Comparison of ENCODE assay signal across 22 cellular contexts in the genomic region with DNA sequence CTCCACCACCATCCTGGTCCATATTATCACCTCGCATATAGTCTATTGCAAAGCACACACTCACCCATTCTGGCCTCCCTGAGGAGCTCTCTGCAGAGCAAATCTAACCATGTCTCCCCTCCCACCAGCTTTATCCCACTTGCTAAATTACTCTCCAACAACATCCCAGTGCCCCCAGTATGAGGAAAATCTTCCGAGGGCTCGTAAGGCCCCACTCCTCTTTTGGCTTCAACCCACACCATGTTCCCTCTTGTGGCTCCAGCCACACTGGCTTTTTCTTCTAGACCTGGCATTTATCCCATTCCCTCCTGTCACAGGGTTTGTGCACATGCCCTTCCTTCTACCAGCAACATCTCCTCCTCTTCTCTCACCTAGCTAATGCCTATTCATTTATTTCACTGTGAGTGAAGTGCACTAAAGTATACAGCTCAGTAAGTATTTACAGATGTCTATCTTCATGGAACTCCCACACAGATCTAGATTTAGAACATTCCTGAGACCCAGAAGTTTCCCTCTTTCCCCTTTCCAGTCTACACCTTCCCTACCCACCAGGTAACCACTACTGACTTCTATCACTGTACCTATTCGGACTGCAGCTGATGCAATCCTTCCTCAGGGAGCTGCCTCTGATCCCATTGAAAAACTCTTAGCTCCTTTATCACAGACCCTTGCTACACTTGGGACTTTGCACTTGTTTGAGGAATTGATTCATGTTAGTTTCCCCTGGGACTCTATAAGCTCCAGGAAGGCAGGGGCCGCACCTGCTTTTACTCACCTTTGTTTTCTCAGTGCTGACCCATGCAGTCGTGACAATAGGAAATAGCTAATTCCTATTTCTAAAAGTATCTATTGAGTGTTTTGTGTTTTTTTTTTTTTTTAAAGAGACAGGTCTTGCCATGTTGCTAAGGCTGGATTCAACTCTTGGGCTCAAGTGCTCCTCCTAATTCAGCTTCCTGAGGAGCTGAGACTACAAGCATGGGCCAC. TPM values are rescaled to one million over a fixed set of nuclear protein-coding genes. Genes with fewer than 3 reads are reported as not detected.
DNase-seq lines count a peak whose midpoint lies in the region; ATAC-seq and TF ChIP-seq lines count a peak whose summit lies in the region.
"Had no signal": no experiment of that assay in that cellular context is flagged by ENCODE, and none has a peak within 500 bp of the region (broad histone marks: within the 10 kb centered on the region; RNA-seq: fewer than 3 reads in every experiment).

No MANE protein-coding gene starts in this region.

- intact Hi-C loops in aorta (cut with DNase I) = no loop called here

- H3K9me3 ChIP-seq in T-helper 17 cell (ENCODE audit: control insufficient read depth, low read length, poor library complexity, severe bottlenecking) (no peaks in the 10 kb centered on the region), hepatocyte (ENCODE audit: low read depth) (no peaks in the 10 kb centered on the region), aorta (ENCODE audit: control insufficient read depth, low read length) (no peaks in the 10 kb centered on the region)
- H3K9me3 ChIP-seq: esophagus muscularis mucosa, Peyer's patch, sigmoid colon, thoracic aorta had no signal

- H2AFZ ChIP-seq in GM23338 (no peak overlapping the region), hepatocyte (no peak overlapping the region)

- H4K20me1 ChIP-seq in GM23338 (replicated peaks; ENCODE audit: insufficient read depth) (peaks cover 32% of the 10 kb centered on the region), hepatocyte (ENCODE audit: insufficient read depth, poor library complexity, severe bottlenecking) (peaks cover 8% of the 10 kb centered on the region)

- no peak overlapping the region; the same call in 2 of the 3 replicates for H3K4me3 Mint-ChIP-seq in GM23338
- H3K4me3 Mint-ChIP-seq in T-helper 17 cell = peak overlapping the region; percentile 25
- peak overlapping the region; percentile 18 for H3K4me3 Mint-ChIP-seq in progenitor cell of endocrine pancreas (ENCODE audit: low read depth)
- H3K4me3 Mint-ChIP-seq: dendritic cell treated with granulocyte-macrophage colony-stimulating factor and Interleukin-4, amounts not matched to agents 40 ng/mL and 50 ng/mL, for 4 days; HFFc6; mesothelial cell of epicardium had no signal

- ATAC-seq in GM23338 (no peak), T-helper 17 cell (no peak), aorta (ENCODE audit: low FRiP score) (no peak)
- ATAC-seq: SK-N-SH treated with all-trans-retinoic acid at 6 μM for 48 hours had no signal

- WGBS in hepatocyte (ENCODE audit: low lambda C conversion rate, missing lambda C conversion rate) = 76% methylated on average over 6 of the region's 6 CpGs
- WGBS in aorta, 2 donors = 74 to 86% methylated on average over 6 of the region's 6 CpGs

- H3K4me2 ChIP-seq in GM23338 (no peak overlapping the region), hepatocyte (peak overlapping the region; percentile 31)

- H3K36me3 Mint-ChIP-seq in GM23338 (ENCODE audit: low read depth) (peaks cover 71% of the 10 kb centered on the region), T-helper 17 cell (ENCODE audit: low read depth) (peaks cover 16% of the 10 kb centered on the region), progenitor cell of endocrine pancreas (ENCODE audit: insufficient read depth) (peaks cover 26% of the 10 kb centered on the region)

- H3K4me1 ChIP-seq in GM23338 (ENCODE audit: insufficient read depth) (peaks cover 2% of the 10 kb centered on the region; the same call in 1 of the 2 replicates), hepatocyte (ENCODE audit: insufficient read depth) (peaks cover 27% of the 10 kb centered on the region), aorta (ENCODE audit: control insufficient read depth in 1 of 2, insufficient read depth in 2 of 2, low read length in 2 of 2) (peaks cover 0 to 4% of the 10 kb centered on the region in 2 donors)

- H3K9me2 ChIP-seq in GM23338 (ENCODE audit: insufficient read depth) = no peaks in the 10 kb centered on the region
- no peaks in the 10 kb centered on the region for H3K9me2 ChIP-seq in hepatocyte (replicated peaks; ENCODE audit: insufficient read depth)

- peaks cover 45% of the 10 kb centered on the region for H3K79me2 ChIP-seq in GM23338 (replicated peaks; ENCODE audit: insufficient read depth)
- H3K79me2 ChIP-seq in hepatocyte = peaks cover 69% of the 10 kb centered on the region

- H3K27ac ChIP-seq in GM23338 (ENCODE audit: low read depth) = no peak overlapping the region
- H3K27ac ChIP-seq in hepatocyte = peak overlapping the region; percentile 93
- no peak overlapping the region for H3K27ac ChIP-seq in aorta (ENCODE audit: low read depth in 1 of 2, low read length in 2 of 2)
- H3K27ac ChIP-seq: esophagus muscularis mucosa, sigmoid colon, thoracic aorta had no signal

- H3K36me3 ChIP-seq in GM23338 (ENCODE audit: insufficient read depth) (peaks cover 40% of the 10 kb centered on the region), hepatocyte (replicated peaks; ENCODE audit: insufficient read depth, low read depth) (no peaks in the 10 kb centered on the region), aorta (ENCODE audit: control insufficient read depth in 1 of 2, insufficient read depth in 2 of 2, low read length in 1 of 2) (peaks cover 2 to 4% of the 10 kb centered on the region in 2 donors)

- H3K4me1 Mint-ChIP-seq in GM23338 = peaks cover 5% of the 10 kb centered on the region
- peaks cover 31% of the 10 kb centered on the region for H3K4me1 Mint-ChIP-seq in T-helper 17 cell
- H3K4me1 Mint-ChIP-seq in progenitor cell of endocrine pancreas (ENCODE audit: low read depth) = peaks cover 29% of the 10 kb centered on the region

- H3K27me3 Mint-ChIP-seq in GM23338 (ENCODE audit: insufficient read depth, low read depth, poor library complexity) = peaks cover 2% of the 10 kb centered on the region
- no peaks in the 10 kb centered on the region for H3K27me3 Mint-ChIP-seq in T-helper 17 cell
- no peaks in the 10 kb centered on the region for H3K27me3 Mint-ChIP-seq in progenitor cell of endocrine pancreas
- H3K27me3 Mint-ChIP-seq: dendritic cell treated with granulocyte-macrophage colony-stimulating factor and Interleukin-4, amounts not matched to agents 40 ng/mL and 50 ng/mL, for 4 days had no signal

- no peaks in the 10 kb centered on the region for H3K9me3 Mint-ChIP-seq in GM23338
- H3K9me3 Mint-ChIP-seq in progenitor cell of endocrine pancreas (ENCODE audit: low read depth) = no peaks in the 10 kb centered on the region
- H3K9me3 Mint-ChIP-seq: dendritic cell treated with granulocyte-macrophage colony-stimulating factor and Interleukin-4, amounts not matched to agents 40 ng/mL and 50 ng/mL, for 4 days; HFFc6; mesothelial cell of epicardium had no signal

- H3F3A ChIP-seq in GM23338 (replicated peaks; ENCODE audit: low read depth) = 0 out of 2 replicates have a peak, but pooled peaks cover 3% of the 10 kb centered on the region

- H3K27ac Mint-ChIP-seq in GM23338 = peak overlapping the region; percentile 18; the same call in 1 of the 2 replicates
- peak overlapping the region; percentile 60 for H3K27ac Mint-ChIP-seq in T-helper 17 cell
- peak overlapping the region; percentile 96 for H3K27ac Mint-ChIP-seq in progenitor cell of endocrine pancreas
- H3K27ac Mint-ChIP-seq: dendritic cell treated with granulocyte-macrophage colony-stimulating factor and Interleukin-4, amounts not matched to agents 40 ng/mL and 50 ng/mL, for 4 days; HFFc6; mesothelial cell of epicardium had no signal

- CTCF ChIA-PET in HEK293T (lab: Yijun Ruan, JAX) = interaction anchor here (0.9 to 1.6 kb wide), 6 partner anchors 9 to 123 kb away, joined by 3 to 4 read pairs (median 3); no protein-coding TSS in a partner anchor

- TF ChIP-seq CTCF in GM23338 (conservative IDR thresholded peaks at IDR 0.05; ENCODE audit: low read depth in 2 of 2) = no peak
- TF ChIP-seq CTCF in hepatocyte (IDR thresholded peaks at IDR 0.05; ENCODE audit: poor library complexity) = no peak
- no peak for TF ChIP-seq CTCF in progenitor cell of endocrine pancreas (IDR thresholded peaks at IDR 0.05; ENCODE audit: unreplicated experiment)

- H3K4me3 ChIP-seq in GM23338 (no peak overlapping the region), hepatocyte (no peak overlapping the region), aorta (ENCODE audit: low read length in 2 of 2) (no peak overlapping the region)
- H3K4me3 ChIP-seq: esophagus muscularis mucosa, Peyer's patch, sigmoid colon, thoracic aorta had no signal

- no peak for DNase-seq in GM23338 (ENCODE audit: low spot score)
- DNase-seq in T-helper 17 cell = no peak
- peak; percentile 73 for DNase-seq in hepatocyte (ENCODE audit: low spot score)
- no peak for DNase-seq in progenitor cell of endocrine pancreas (ENCODE audit: low spot score, unreplicated experiment)
- no peak for DNase-seq in NCI-H2029 (lab: John Stamatoyannopoulos, UW)
- no peak for DNase-seq in NCI-H1694 treated with DMSO at 0.1 percent for 48 hours (lab: John Stamatoyannopoulos, UW)
- DNase-seq in aorta = no peak
- no peak for DNase-seq in HEK293T (ENCODE audit: extremely low spot score)
- DNase-seq: activated CD8-positive, alpha-beta memory T cell treated with anti-CD3 and anti-CD28 coated beads for 24 hours; activated gamma-delta T cell; glutamatergic neuron; HFFc6; NCI-H2081; NCI-H526; occipital lobe; sigmoid colon had no signal

- no peaks in the 10 kb centered on the region for H3K27me3 ChIP-seq in GM23338 (ENCODE audit: insufficient read depth)
- no peaks in the 10 kb centered on the region for H3K27me3 ChIP-seq in hepatocyte
- H3K27me3 ChIP-seq in aorta (ENCODE audit: control insufficient read depth in 1 of 2, insufficient read depth in 2 of 2, low read length in 1 of 2) = no peaks in the 10 kb centered on the region
- H3K27me3 ChIP-seq: esophagus muscularis mucosa, Peyer's patch, sigmoid colon had no signal

- POLR2A ChIA-PET in HEK293T (lab: Yijun Ruan, JAX) = interaction anchor here (1.2 kb wide), 1 partner anchor 10 kb away, joined by 3 read pairs; no protein-coding TSS in a partner anchor

RNA-seq across cellular contexts. Expression of a gene that starts 15.5 kb away (rescaled TPM):
- 62.6 and 70.0 TPM in 2 replicates for total RNA-seq in GM23338 (2014; rRNA removed; shearing (Covaris generic))
- polyA plus RNA-seq in GM23338 (2016; fragmentation: Nextera tagmentation; extraction: Ambion mirVana) (178 and 191 TPM in 2 replicates), hepatocyte (106 and 124 TPM in 2 replicates), aorta (10 to 100 TPM; 39.0 to 40.3 TPM)
- total RNA-seq in T-helper 17 cell (10 to 100 TPM; 13.2 to 13.7 TPM), hepatocyte (58.3 and 64.3 TPM in 2 replicates), progenitor cell of endocrine pancreas (49.9 and 51.1 TPM in 2 replicates), aorta (10 to 100 TPM; 24.6 to 24.9 TPM)

RNA-seq across cellular contexts. Expression of a gene that starts 15.6 kb away (rescaled TPM):
- 30.2 and 36.0 TPM in 2 replicates for total RNA-seq in GM23338 (2014; rRNA removed; shearing (Covaris generic))
- polyA plus RNA-seq in GM23338 (2016; fragmentation: Nextera tagmentation; extraction: Ambion mirVana) (8.0 and 10.1 TPM in 2 replicates), hepatocyte (28.7 and 31.4 TPM in 2 replicates), aorta (10 to 100 TPM in 1 of 2 donors, 1 to 10 TPM in 1; 6.1 to 15.0 TPM)
- total RNA-seq in T-helper 17 cell (10 to 100 TPM; 25.6 to 27.1 TPM), hepatocyte (31.8 and 43.5 TPM in 2 replicates), progenitor cell of endocrine pancreas (69.1 and 72.3 TPM in 2 replicates), aorta (10 to 100 TPM; 16.0 to 23.5 TPM)

RNA-seq across cellular contexts. Expression of a gene that starts 46.9 kb away (rescaled TPM):
- total RNA-seq in GM23338 (2014; rRNA removed; shearing (Covaris generic)) = 1.2 and 1.7 TPM in 2 replicates
- polyA plus RNA-seq in GM23338 (2016; fragmentation: Nextera tagmentation; extraction: Ambion mirVana) = 0.61 and 1.1 TPM in 2 replicates
- total RNA-seq in T-helper 17 cell = 1 to 10 TPM in 1 of 2 donors, under 1 TPM in 1; 0.26 to 1.0 TPM
- total RNA-seq in hepatocyte = 0.16 and 0.23 TPM in 2 replicates
- polyA plus RNA-seq in hepatocyte = 0.13 and 0.39 TPM in 2 replicates
- not detected in 2 replicates for total RNA-seq in progenitor cell of endocrine pancreas
- total RNA-seq in aorta = 1 to 10 TPM in 1 of 2 donors, under 1 TPM in 1; 0.81 to 2.2 TPM
- under 1 TPM in 1 of 2 donors, not detected in 1; 0.46 TPM for polyA plus RNA-seq in aorta
- total RNA-seq: HFFc6, mesothelial cell of epicardium, occipital lobe, thoracic aorta had no signal

Comparison
In these comparisons a context has a peak if more than half of its experiments do, and no peak if none do; other contexts are left out.
1. H3K27ac Mint-ChIP-seq: peak in every context shown above with its lines; median percentile 96 in progenitor cell of endocrine pancreas; 60 in T-helper 17 cell; 18 in GM23338.